In genomic region chrX:45769919-45770582, GRCh38 we compare ENCODE assay signal across 8 cellular contexts.
DNase-seq lines count a peak whose midpoint lies in the region; ATAC-seq lines count a peak whose summit lies in the region.

No MANE protein-coding gene starts in this region.

- peak; percentile 92 for ATAC-seq in GM21423 (IDR thresholded peaks at IDR 0.05; ENCODE audit: unreplicated experiment)

- DNase-seq in GM03348 (ENCODE audit: low spot score) (peak; percentile 73), HPDE6-E6E7 (ENCODE audit: extremely low spot score) (peak; percentile 54), fibroblast of gingiva (ENCODE audit: low read depth) (peak; percentile 93), occipital lobe (lab: John Stamatoyannopoulos, UW) (peak; percentile 13), NCI-H82 treated with DMSO at 0.1 percent for 48 hours (lab: John Stamatoyannopoulos, UW; ENCODE audit: unreplicated experiment) (no peak), NCI-H2081 (lab: John Stamatoyannopoulos, UW) (no peak)
- peak; percentile 55 for DNase-seq in activated CD4-positive, alpha-beta T cell treated with anti-CD3 and anti-CD28 coated beads for 48 hours

Comparison
In these comparisons a context has a peak if more than half of its experiments do, and no peak if none do; other contexts are left out.
1. DNase-seq: peak in GM03348 (single experiment), HPDE6-E6E7 (single experiment), activated CD4-positive, alpha-beta T cell treated with anti-CD3 and anti-CD28 coated beads for 48 hours (single experiment), fibroblast of gingiva (single experiment) and occipital lobe (single experiment); none in NCI-H82 treated with DMSO at 0.1 percent for 48 hours (single experiment) and NCI-H2081 (0 of 2).